8 cellular contexts compared by ENCODE assay signal in genomic region chr9:113875420-113875916, GRCh38. TPM values are rescaled to one million over a fixed set of nuclear protein-coding genes. Genes with fewer than 3 reads are reported as not detected.
A peak's percentile ranks its signal among the peaks of the same experiment; 100 is the strongest.
DNase-seq lines count a peak whose midpoint lies in the region; ATAC-seq lines count a peak whose summit lies in the region.

No MANE protein-coding gene starts in this region.

- H3K4me1 Mint-ChIP-seq in activated CD4-positive, alpha-beta T cell treated with anti-CD3 and anti-CD28 coated beads, Interleukin-2, amount 10 ng/mL, durations not matched to agents 24 days and 14 days = peaks cover 9% of the 10 kb centered on the region
- peaks cover 5% of the 10 kb centered on the region for H3K4me1 Mint-ChIP-seq in activated CD8-positive, alpha-beta T cell treated with anti-CD3 and anti-CD28 coated beads, Interleukin-2, amount 10 ng/mL, durations not matched to agents 7 days and 5 days (ENCODE audit: low read depth)

- no peaks in the 10 kb centered on the region for H3K36me3 ChIP-seq in subcutaneous abdominal adipose tissue (ENCODE audit: control insufficient read depth in 5 of 5, insufficient read depth in 5 of 5, low read length in 5 of 5)

- H3K4me3 ChIP-seq in iPS-11a (ENCODE audit: low read depth, low read length) = peak overlapping the region; percentile 13
- peak overlapping the region in 4 of 5 donors; percentile 33 to 47 (median 40) for H3K4me3 ChIP-seq in subcutaneous abdominal adipose tissue (ENCODE audit: low read depth in 1 of 5, low read length in 5 of 5)

- no peak overlapping the region for H3K27ac ChIP-seq in subcutaneous abdominal adipose tissue (ENCODE audit: low read depth, low read length)

- H3K9me3 ChIP-seq in subcutaneous abdominal adipose tissue (ENCODE audit: control insufficient read depth in 5 of 5, low read length in 5 of 5) = no peaks in the 10 kb centered on the region

- intact Hi-C loops in activated CD4-positive, alpha-beta T cell treated with anti-CD3 and anti-CD28 coated beads, Interleukin-2, amount 10 ng/mL, durations not matched to agents 24 days and 14 days (cut with micrococcal nuclease) = loop anchor here (2.0 to 5.0 kb wide), 2 partner anchors 69 to 193 kb away; no protein-coding TSS in a partner anchor

- H3K9ac ChIP-seq in subcutaneous abdominal adipose tissue (ENCODE audit: low read length in 5 of 5) = peak overlapping the region in 1 of 5 donors; percentile 52

- H3K27ac Mint-ChIP-seq in activated CD4-positive, alpha-beta T cell treated with anti-CD3 and anti-CD28 coated beads, Interleukin-2, amount 10 ng/mL, durations not matched to agents 24 days and 14 days = no peak overlapping the region
- no peak overlapping the region for H3K27ac Mint-ChIP-seq in activated CD8-positive, alpha-beta T cell treated with anti-CD3 and anti-CD28 coated beads, Interleukin-2, amount 10 ng/mL, durations not matched to agents 7 days and 5 days

- no peaks in the 10 kb centered on the region for H3K9me3 Mint-ChIP-seq in activated CD4-positive, alpha-beta T cell treated with anti-CD3 and anti-CD28 coated beads, Interleukin-2, amount 10 ng/mL, durations not matched to agents 24 days and 14 days
- H3K9me3 Mint-ChIP-seq in activated CD8-positive, alpha-beta T cell treated with anti-CD3 and anti-CD28 coated beads, Interleukin-2, amount 10 ng/mL, durations not matched to agents 7 days and 5 days (ENCODE audit: insufficient read depth) = no peaks in the 10 kb centered on the region

- peaks cover 0 to 26% (median 19%) of the 10 kb centered on the region in 5 donors for H3K4me1 ChIP-seq in subcutaneous abdominal adipose tissue (ENCODE audit: control insufficient read depth in 5 of 5, insufficient read depth in 5 of 5, low read length in 5 of 5)

- peak overlapping the region; percentile 55 for H3K4me3 Mint-ChIP-seq in activated CD4-positive, alpha-beta T cell treated with anti-CD3 and anti-CD28 coated beads, Interleukin-2, amount 10 ng/mL, durations not matched to agents 24 days and 14 days
- H3K4me3 Mint-ChIP-seq in activated CD8-positive, alpha-beta T cell treated with anti-CD3 and anti-CD28 coated beads, Interleukin-2, amount 10 ng/mL, durations not matched to agents 7 days and 5 days = peak overlapping the region; percentile 49

- H3K36me3 Mint-ChIP-seq in activated CD4-positive, alpha-beta T cell treated with anti-CD3 and anti-CD28 coated beads, Interleukin-2, amount 10 ng/mL, durations not matched to agents 24 days and 14 days (ENCODE audit: low read depth) = peaks cover 1% of the 10 kb centered on the region
- peaks cover 1% of the 10 kb centered on the region for H3K36me3 Mint-ChIP-seq in activated CD8-positive, alpha-beta T cell treated with anti-CD3 and anti-CD28 coated beads, Interleukin-2, amount 10 ng/mL, durations not matched to agents 7 days and 5 days (ENCODE audit: low read depth)

- H3K27me3 Mint-ChIP-seq in activated CD4-positive, alpha-beta T cell treated with anti-CD3 and anti-CD28 coated beads, Interleukin-2, amount 10 ng/mL, durations not matched to agents 24 days and 14 days = peaks cover 45% of the 10 kb centered on the region
- peaks cover 26% of the 10 kb centered on the region for H3K27me3 Mint-ChIP-seq in activated CD8-positive, alpha-beta T cell treated with anti-CD3 and anti-CD28 coated beads, Interleukin-2, amount 10 ng/mL, durations not matched to agents 7 days and 5 days (ENCODE audit: low read depth)

- no peak for DNase-seq in activated CD4-positive, alpha-beta T cell treated with anti-CD3 and anti-CD28 coated beads, Interleukin-2, amount 10 ng/mL, durations not matched to agents 24 days and 14 days
- no peak for DNase-seq in activated CD4-positive, alpha-beta T cell treated with anti-CD3 and anti-CD28 coated beads, Interleukin-2, amount 50 U/mL, for 1 hour
- no peak for DNase-seq in activated CD8-positive, alpha-beta T cell treated with anti-CD3 and anti-CD28 coated beads, Interleukin-2, amount 10 ng/mL, durations not matched to agents 7 days and 5 days
- no peak for DNase-seq in NCI-H1436 treated with DMSO at 0.1 percent for 48 hours (lab: John Stamatoyannopoulos, UW)
- DNase-seq in NCI-H748 (lab: John Stamatoyannopoulos, UW; ENCODE audit: unreplicated experiment) = no peak
- no peak for DNase-seq in NK-92 (lab: John Stamatoyannopoulos, UW; ENCODE audit: unreplicated experiment)

- ATAC-seq in activated CD8-positive, alpha-beta T cell treated with anti-CD3 and anti-CD28 coated beads, Interleukin-2, amount 10 ng/mL, durations not matched to agents 7 days and 5 days = no peak

- H3K27me3 ChIP-seq in subcutaneous abdominal adipose tissue (ENCODE audit: control insufficient read depth in 5 of 5, insufficient read depth in 4 of 5, low read length in 5 of 5) = no peaks in the 10 kb centered on the region

- CTCF ChIA-PET in activated CD8-positive, alpha-beta T cell treated with anti-CD3 and anti-CD28 coated beads, Interleukin-2, amount 10 ng/mL, durations not matched to agents 7 days and 5 days (lab: Charles Lee) = no interaction called here

- POLR2A ChIA-PET in activated CD8-positive, alpha-beta T cell treated with anti-CD3 and anti-CD28 coated beads, Interleukin-2, amount 10 ng/mL, durations not matched to agents 7 days and 5 days (lab: Charles Lee) = no interaction called here

RNA-seq across cellular contexts. Expression of gene ZNF618, which starts 0.6 kb away (rescaled TPM):
- 0.14 and 0.19 TPM in 2 replicates for total RNA-seq in activated CD4-positive, alpha-beta T cell treated with anti-CD3 and anti-CD28 coated beads, Interleukin-2, amount 10 ng/mL, durations not matched to agents 24 days and 14 days
- total RNA-seq in activated CD8-positive, alpha-beta T cell treated with anti-CD3 and anti-CD28 coated beads, Interleukin-2, amount 10 ng/mL, durations not matched to agents 7 days and 5 days = under 1 TPM; 0.34 to 0.42 TPM
